Comparison of ENCODE assay signal across 10 cellular contexts in the genomic region with DNA sequence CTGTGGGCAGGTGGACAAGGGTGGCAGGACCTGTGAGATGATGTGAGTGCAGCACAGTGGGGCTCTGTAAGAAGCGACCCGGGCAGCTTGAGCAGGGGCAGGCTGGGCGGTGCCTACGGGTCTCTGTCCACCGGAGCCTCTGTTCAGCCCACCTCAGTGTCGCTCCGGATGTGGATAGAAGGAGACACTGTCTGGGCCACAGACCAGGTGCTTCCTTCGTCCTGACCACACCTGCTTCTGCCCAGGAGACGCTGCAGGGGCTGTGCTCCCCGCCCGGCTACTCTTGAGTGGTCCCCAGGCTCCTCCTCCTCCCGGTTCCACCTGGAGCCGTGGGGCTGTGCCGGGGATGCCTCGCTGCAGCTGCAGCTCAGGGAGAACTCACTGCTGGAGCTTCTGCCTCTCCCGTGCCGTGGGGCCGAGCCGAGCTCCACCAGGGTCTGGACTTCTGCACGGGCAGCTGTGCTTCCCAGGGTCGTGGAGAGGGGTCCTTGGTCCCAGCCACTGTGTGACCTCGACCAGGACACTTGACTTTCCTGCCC. TPM values are rescaled to one million over a fixed set of nuclear protein-coding genes. Genes with fewer than 3 reads are reported as not detected.
DNase-seq lines count a peak whose midpoint lies in the region; ATAC-seq, FAIRE-seq and TF ChIP-seq lines count a peak whose summit lies in the region.
"Had no signal": no experiment of that assay in that cellular context is flagged by ENCODE, and none has a peak within 500 bp of the region (broad histone marks: within the 10 kb centered on the region; RNA-seq: fewer than 3 reads in every experiment).

No MANE protein-coding gene starts in this region.

- H3K27me3 Mint-ChIP-seq in effector memory CD8-positive, alpha-beta T cell: peaks cover 10 to 40% of the 10 kb centered on the region in 2 donors
- peaks cover 2% of the 10 kb centered on the region for H3K27me3 Mint-ChIP-seq in progenitor cell of endocrine pancreas

- H3K4me1 Mint-ChIP-seq in effector memory CD8-positive, alpha-beta T cell (ENCODE audit: low read depth in 2 of 2): peaks cover 4 to 17% of the 10 kb centered on the region in 2 donors
- peaks cover 24% of the 10 kb centered on the region for H3K4me1 Mint-ChIP-seq in progenitor cell of endocrine pancreas (ENCODE audit: low read depth)

- ATAC-seq in effector memory CD8-positive, alpha-beta T cell (replicated peaks): peak; percentile 31
- no peak for ATAC-seq in GM18909 (IDR thresholded peaks at IDR 0.05; ENCODE audit: poor library complexity, unreplicated experiment)

- peaks cover 86% of the 10 kb centered on the region for H3K36me3 Mint-ChIP-seq in effector memory CD8-positive, alpha-beta T cell (ENCODE audit: insufficient read depth)
- H3K36me3 Mint-ChIP-seq in progenitor cell of endocrine pancreas (ENCODE audit: insufficient read depth): no peaks in the 10 kb centered on the region

- no peak for FAIRE-seq in GM12891 (lab: Jason Lieb, UNC)

- no peaks in the 10 kb centered on the region for H3K9me3 Mint-ChIP-seq in effector memory CD8-positive, alpha-beta T cell
- no peaks in the 10 kb centered on the region for H3K9me3 Mint-ChIP-seq in progenitor cell of endocrine pancreas (ENCODE audit: low read depth)

- H3K4me3 Mint-ChIP-seq in effector memory CD8-positive, alpha-beta T cell: peak overlapping the region; percentile 45 to 48
- no peak overlapping the region for H3K4me3 Mint-ChIP-seq in progenitor cell of endocrine pancreas (ENCODE audit: low read depth)

- DNase-seq in GM12891 (ENCODE audit: insufficient read length, low spot score): peak; percentile 66
- peak; percentile 65 for DNase-seq in NCI-H1436 (lab: John Stamatoyannopoulos, UW)
- DNase-seq in effector memory CD8-positive, alpha-beta T cell: no peak
- no peak for DNase-seq in progenitor cell of endocrine pancreas (ENCODE audit: low spot score, unreplicated experiment)
- DNase-seq in activated CD4-positive, alpha-beta T cell treated with anti-CD3 and anti-CD28 coated beads for 48 hours: no peak
- DNase-seq in pons (ENCODE audit: low spot score): no peak
- DNase-seq in HuH-7 (ENCODE audit: low spot score): no peak
- DNase-seq: activated CD8-positive, alpha-beta memory T cell treated with anti-CD3 and anti-CD28 coated beads, Interleukin-2, amount 50 U/mL, for 48 hours; MG63 had no signal

- no peak for TF ChIP-seq POLR2A in GM12891 (IDR thresholded peaks at IDR 0.05; ENCODE audit: low read depth, low read length)

- TF ChIP-seq CTCF in progenitor cell of endocrine pancreas (IDR thresholded peaks at IDR 0.05; ENCODE audit: unreplicated experiment): no peak

- H3K27ac Mint-ChIP-seq in effector memory CD8-positive, alpha-beta T cell: peak overlapping the region in 1 of 2 donors; percentile 67
- H3K27ac Mint-ChIP-seq in progenitor cell of endocrine pancreas: peak overlapping the region; percentile 82

TF ChIP-seq in GM12891, 5 proteins besides CTCF, POLR2A, EP300 and RAD21:
- TF ChIP-seq POLR2AphosphoS5 (IDR thresholded peaks at IDR 0.05; ENCODE audit: low read depth, low read length): no peak
- no peak for TF ChIP-seq SPI1 (IDR thresholded peaks at IDR 0.05; ENCODE audit: low read depth, low read length)
- TF ChIP-seq POU2F2 (IDR thresholded peaks at IDR 0.05; ENCODE audit: low read depth, low read length): no peak
- no peak for TF ChIP-seq PAX5 (IDR thresholded peaks at IDR 0.05; ENCODE audit: insufficient read depth, low read length, severe bottlenecking)
- TF ChIP-seq TAF1 (IDR thresholded peaks at IDR 0.05; ENCODE audit: low read depth, low read length): no peak

RNA-seq across cellular contexts. Expression of gene METRNL, which starts 21.5 kb away (rescaled TPM):
- polyA plus RNA-seq in GM12891 (2012; ENCODE audit: low read depth, missing spikeins): 6.0 TPM
- total RNA-seq in progenitor cell of endocrine pancreas: 54.6 and 56.2 TPM in 2 replicates

Comparison
In these comparisons a context has a peak if more than half of its experiments do, and no peak if none do; other contexts are left out.
1. DNase-seq: peak in GM12891 (single experiment) and NCI-H1436 (single experiment); none in effector memory CD8-positive, alpha-beta T cell (0 of 3), progenitor cell of endocrine pancreas (single experiment), activated CD4-positive, alpha-beta T cell treated with anti-CD3 and anti-CD28 coated beads for 48 hours (single experiment), pons (single experiment) and HuH-7 (single experiment).